In genomic region chrX:151871244-151871643, GRCh38 we compare ENCODE assay signal across 15 cellular contexts. TPM values are rescaled to one million over a fixed set of nuclear protein-coding genes. Genes with fewer than 3 reads are reported as not detected.
DNase-seq lines count a peak whose midpoint lies in the region; ATAC-seq, FAIRE-seq and TF ChIP-seq lines count a peak whose summit lies in the region.
"Had no signal": no experiment of that assay in that cellular context is flagged by ENCODE, and none has a peak within 500 bp of the region (broad histone marks: within the 10 kb centered on the region; RNA-seq: fewer than 3 reads in every experiment).

No MANE protein-coding gene starts in this region.

- H3K4me1 ChIP-seq in keratinocyte (ENCODE audit: control insufficient read depth, extremely low read depth, insufficient read depth, low read length) = peaks cover 11% of the 10 kb centered on the region
- H3K4me1 ChIP-seq: Peyer's patch, testis had no signal

- peak overlapping the region; percentile 60 for H3K4me2 ChIP-seq in keratinocyte (ENCODE audit: control insufficient read depth, extremely low read depth, insufficient read depth, low read depth, low read length)

- DNase-seq in AG04449 (ENCODE audit: low read depth, low spot score) = peak; percentile 85
- DNase-seq in HS-5 (ENCODE audit: low read depth) = peak; percentile 78
- peak; percentile 91 for DNase-seq in astrocyte of the spinal cord (ENCODE audit: low read depth, low spot score)
- DNase-seq in keratinocyte (ENCODE audit: low read depth, low spot score) = no peak
- no peak for DNase-seq in GM10266 (ENCODE audit: extremely low spot score)
- DNase-seq: GF-D8, NCI-H2171 treated with DMSO at 0.1 percent for 48 hours, Peyer's patch, testis had no signal

- no peaks in the 10 kb centered on the region for H3K79me2 ChIP-seq in keratinocyte (ENCODE audit: control insufficient read depth, insufficient read depth, low read length)

- in situ Hi-C loops in astrocyte of the spinal cord (cut with HindIII; ENCODE audit: low sequenced_read_pairs) = no loop called here

- no peak overlapping the region for H3K9ac ChIP-seq in keratinocyte (ENCODE audit: control insufficient read depth, extremely low read depth, insufficient read depth, low read length)

- no peaks in the 10 kb centered on the region for H3K27me3 ChIP-seq in keratinocyte (ENCODE audit: control insufficient read depth, extremely low read depth, insufficient read depth, low read length)
- H3K27me3 ChIP-seq: cardiac muscle cell, Peyer's patch, testis had no signal

- no peak for TF ChIP-seq CTCF in AG04449 (IDR thresholded peaks at IDR 0.05; ENCODE audit: insufficient read depth, low read length, missing control alignments)
- no peak for TF ChIP-seq CTCF in astrocyte of the spinal cord (IDR thresholded peaks at IDR 0.05; ENCODE audit: low read depth, low read length)
- no peak for TF ChIP-seq CTCF in keratinocyte (optimal IDR thresholded peaks at IDR 0.05 in 1 of 3, IDR thresholded peaks at IDR 0.05 in 1 of 3, conservative IDR thresholded peaks at IDR 0.05 in 1 of 3; ENCODE audit: extremely low read depth in 1 of 3, insufficient read depth in 2 of 3, low read length in 3 of 3)
- TF ChIP-seq CTCF in GM10266 (IDR thresholded peaks at IDR 0.05; ENCODE audit: control insufficient read depth, insufficient read depth, low read depth, missing control alignments) = no peak

- ATAC-seq in GM21723 (IDR thresholded peaks at IDR 0.05; ENCODE audit: unreplicated experiment) (no peak), GM18502 (IDR thresholded peaks at IDR 0.05; ENCODE audit: poor library complexity, unreplicated experiment) (no peak), HG03457 (IDR thresholded peaks at IDR 0.05; ENCODE audit: unreplicated experiment) (no peak)
- ATAC-seq: K562 had no signal

- dilution Hi-C loops in keratinocyte (cut with MboI; ENCODE audit: extremely low pct_ligation_motif_present, low sequenced_read_pairs) = no loop called here

- peak overlapping the region; percentile 73 for H3K27ac ChIP-seq in keratinocyte (ENCODE audit: control insufficient read depth, insufficient read depth, low read length)
- H3K27ac ChIP-seq: C4-2B, cardiac muscle cell, Peyer's patch, testis had no signal

- H3K9me1 ChIP-seq in keratinocyte (ENCODE audit: control insufficient read depth, extremely low read depth, insufficient read depth, low read length) = no peaks in the 10 kb centered on the region

- no peaks in the 10 kb centered on the region for H3K36me3 ChIP-seq in keratinocyte (ENCODE audit: control insufficient read depth in 2 of 2, extremely low read depth in 1 of 2, insufficient read depth in 2 of 2, low read length in 2 of 2)
- H3K36me3 ChIP-seq: cardiac muscle cell, Peyer's patch had no signal

- peak; percentile 70 for FAIRE-seq in keratinocyte (lab: Jason Lieb, UNC)
- FAIRE-seq: K562 had no signal

- H3K9me3 ChIP-seq in keratinocyte (ENCODE audit: control insufficient read depth, low read depth, low read length) = no peaks in the 10 kb centered on the region
- H3K9me3 ChIP-seq: Peyer's patch, testis had no signal

- no peak overlapping the region for H2AFZ ChIP-seq in keratinocyte (ENCODE audit: control insufficient read depth, low read length)

- CTCF ChIA-PET in AG04449 (lab: Yijun Ruan, JAX) = interaction anchor here (1.2 to 1.4 kb wide), 3 partner anchors 10 to 21 kb away, joined by 3 read pairs; no protein-coding TSS in a partner anchor

- POLR2A ChIA-PET in AG04449 (lab: Yijun Ruan, JAX) = interaction anchor here (0.9 to 1.1 kb wide), 2 partner anchors 102 to 113 kb away, joined by 3 to 8 read pairs; partner anchors contain the start of gene GABRE

- H4K20me1 ChIP-seq in keratinocyte (ENCODE audit: control insufficient read depth, extremely low read depth, insufficient read depth, low read length) = no peaks in the 10 kb centered on the region

- H3K4me3 ChIP-seq in AG04449 (ENCODE audit: low read depth, low read length) (no peak overlapping the region), astrocyte of the spinal cord (ENCODE audit: low read depth, low read length) (no peak overlapping the region), keratinocyte (ENCODE audit: control insufficient read depth in 2 of 3, extremely low read depth in 1 of 3, insufficient read depth in 2 of 3, low read depth in 1 of 3, low read length in 3 of 3) (no peak overlapping the region)
- H3K4me3 ChIP-seq: cardiac muscle cell, K562, Peyer's patch, testis had no signal

RNA-seq across cellular contexts. Expression of gene MAGEA4, which starts 41.4 kb away (rescaled TPM):
- polyA plus RNA-seq in keratinocyte = not detected in 3 replicates
- not detected for polyA plus RNA-seq in keratinocyte (2011; ENCODE audit: low read depth)
- not detected in 2 replicates for polyA plus RNA-seq in keratinocyte (2011; cell fraction: cytosol; rRNA removed)
- polyA plus RNA-seq in keratinocyte (2011; cell fraction: nucleus; rRNA removed) = not detected in 2 replicates
- polyA plus RNA-seq in keratinocyte (2012; ENCODE audit: low replicate concordance) = not detected in 2 replicates
- polyA minus RNA-seq in keratinocyte = not detected in 3 replicates
- polyA minus RNA-seq in keratinocyte (2011; cell fraction: cytosol; rRNA and poly(A)+ RNA removed) = not detected
- not detected in 2 replicates for polyA minus RNA-seq in keratinocyte (2011; cell fraction: nucleus; rRNA and poly(A)+ RNA removed)
- polyA plus RNA-seq: cardiac muscle cell had no signal

Comparison
In these comparisons a context has a peak if more than half of its experiments do, and no peak if none do; other contexts are left out.
1. DNase-seq: peak in AG04449 (single experiment), HS-5 (single experiment) and astrocyte of the spinal cord (single experiment); none in keratinocyte (single experiment) and GM10266 (single experiment).